15 cellular contexts compared by ENCODE assay signal in the genomic region with DNA sequence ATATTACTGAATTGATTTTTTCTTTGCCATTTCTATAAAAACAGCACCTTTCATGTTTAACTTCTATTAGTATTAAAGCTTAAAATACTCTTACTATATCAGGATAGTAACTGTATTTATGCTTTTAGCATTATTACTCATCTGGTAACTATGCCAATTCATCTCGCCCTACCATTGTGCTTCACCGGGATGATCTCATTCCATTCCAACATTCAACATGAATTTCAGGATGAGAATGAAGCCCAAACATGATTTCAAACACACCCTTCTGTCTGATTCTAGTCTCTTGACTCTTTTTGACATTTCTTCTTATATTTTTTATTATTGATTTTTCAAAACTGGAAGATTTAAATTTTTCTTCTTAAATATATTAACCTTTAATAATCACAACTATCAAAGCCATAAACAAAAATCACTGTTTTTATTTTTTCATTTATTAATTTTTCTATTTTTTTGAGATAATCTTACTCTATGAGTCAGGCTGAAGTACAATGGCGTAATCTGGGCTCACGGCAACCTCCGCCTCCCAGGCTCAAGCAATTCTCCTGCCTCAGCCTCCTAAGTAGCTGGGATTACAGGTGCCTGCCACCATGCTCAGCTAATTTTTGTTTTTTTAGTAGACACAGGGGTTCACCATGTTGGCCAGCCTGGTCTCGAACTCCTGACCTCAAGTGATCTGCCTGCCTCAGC. TPM values are rescaled to one million over a fixed set of nuclear protein-coding genes. Genes with fewer than 3 reads are reported as not detected.
A peak's percentile ranks its signal among the peaks of the same experiment; 100 is the strongest.
DNase-seq lines count a peak whose midpoint lies in the region; ATAC-seq and TF ChIP-seq lines count a peak whose summit lies in the region.
"Had no signal": no experiment of that assay in that cellular context is flagged by ENCODE, and none has a peak within 500 bp of the region (broad histone marks: within the 10 kb centered on the region; RNA-seq: fewer than 3 reads in every experiment).

No MANE protein-coding gene starts in this region.

- H3K27me3 ChIP-seq in fibroblast of lung (ENCODE audit: control insufficient read depth, insufficient read depth, low read length): no peaks in the 10 kb centered on the region
- H3K27me3 ChIP-seq: heart left ventricle had no signal

- TF ChIP-seq CTCF in fibroblast of lung (conservative IDR thresholded peaks at IDR 0.05 in 1 of 2, IDR thresholded peaks at IDR 0.05 in 1 of 2; ENCODE audit: low read depth in 1 of 2, low read length in 2 of 2): no peak

- H3K4me1 ChIP-seq in fibroblast of lung (ENCODE audit: control insufficient read depth, extremely low read depth, insufficient read depth, low read length): no peaks in the 10 kb centered on the region
- H3K4me1 ChIP-seq: heart left ventricle had no signal

- peak overlapping the region; percentile 25 for H3K4me2 ChIP-seq in fibroblast of lung (ENCODE audit: extremely low read depth, insufficient read depth, low read length)

- DNase-seq in GM04503 (ENCODE audit: low read depth) (peak; percentile 27), fibroblast of lung (ENCODE audit: low read depth in 2 of 2) (peak; percentile 34 to 91), skeletal muscle cell (ENCODE audit: low read depth) (peak; percentile 27), cardiac septum (ENCODE audit: low spot score) (no peak), retina (no peak), NCI-H2227 treated with DMSO at 0.1 percent for 48 hours (lab: John Stamatoyannopoulos, UW) (no peak), NCI-H1436 (lab: John Stamatoyannopoulos, UW) (no peak)
- DNase-seq: activated T-cell treated with anti-CD3 and anti-CD28 coated beads, Interleukin-2, amount 50 U/mL, for 72 hours; Calu3; heart left ventricle; NCI-H82; posterior cingulate gyrus had no signal

- no peaks in the 10 kb centered on the region for H3K79me2 ChIP-seq in fibroblast of lung (ENCODE audit: control insufficient read depth, insufficient read depth, low read length)

- intact Hi-C loops in cardiac septum (cut with DNase I): no loop called here

- H3K4me3 ChIP-seq in fibroblast of lung (replicated peaks in 1 of 4; ENCODE audit: control extremely low read depth in 1 of 4, insufficient read depth in 1 of 4, low read depth in 3 of 4, low read length in 4 of 4): no peak overlapping the region
- H3K4me3 ChIP-seq in skeletal muscle cell (ENCODE audit: low read depth, low read length): no peak overlapping the region
- H3K4me3 ChIP-seq: GM12878, HAP-1, heart left ventricle had no signal

- no peak overlapping the region for H3K27ac ChIP-seq in fibroblast of lung (ENCODE audit: insufficient read depth, low read length)

- H3K9ac ChIP-seq in fibroblast of lung (ENCODE audit: insufficient read depth, low read length): no peak overlapping the region

- H2AFZ ChIP-seq in fibroblast of lung (ENCODE audit: low read length): no peak overlapping the region

- H3K9me3 ChIP-seq in fibroblast of lung (ENCODE audit: control insufficient read depth, insufficient read depth, low read depth, low read length): no peaks in the 10 kb centered on the region
- H3K9me3 ChIP-seq: HAP-1, heart left ventricle had no signal

- peak; percentile 93 for ATAC-seq in SK-N-SH treated with all-trans-retinoic acid at 6 μM for 48 hours
- ATAC-seq: activated T-cell treated with anti-CD3 and anti-CD28 coated beads, Interleukin-2, amount 50 U/mL, for 72 hours; GM12878 had no signal

- no peaks in the 10 kb centered on the region for H3K36me3 ChIP-seq in fibroblast of lung (ENCODE audit: control insufficient read depth, insufficient read depth, low read length)
- H3K36me3 ChIP-seq: HAP-1, heart left ventricle had no signal

- no peaks in the 10 kb centered on the region for H4K20me1 ChIP-seq in fibroblast of lung (ENCODE audit: control insufficient read depth, extremely low read depth, insufficient read depth, low read length)

TF ChIP-seq in SK-N-SH treated with all-trans-retinoic acid at 6 μM for 48 hours, 23 proteins besides CTCF, POLR2A, EP300 and RAD21:
- TF ChIP-seq ZNF565 (CRISPR knock-in tag; conservative IDR thresholded peaks at IDR 0.05; ENCODE audit: low read depth): no peak
- TF ChIP-seq ISL1 (CRISPR knock-in tag; IDR thresholded peaks at IDR 0.05): peak; percentile 48; the same call in 1 of the 2 replicates

RNA-seq across cellular contexts. Expression of a gene that starts 46.7 kb away (rescaled TPM):
- total RNA-seq in fibroblast of lung: 154 and 209 TPM in 2 replicates
- 77.8 and 274 TPM in 2 replicates for polyA plus RNA-seq in fibroblast of lung
- polyA plus RNA-seq in fibroblast of lung (2012): 46.6 and 170 TPM in 2 replicates
- 29.0 and 126 TPM in 2 replicates for polyA minus RNA-seq in fibroblast of lung (ENCODE audit: low replicate concordance)
- total RNA-seq in cardiac septum: 268 TPM

Comparison
In these comparisons a context has a peak if more than half of its experiments do, and no peak if none do; other contexts are left out.
1. DNase-seq: peak in GM04503 (single experiment), fibroblast of lung (2 of 2) and skeletal muscle cell (single experiment); none in cardiac septum (single experiment), retina (single experiment), NCI-H2227 treated with DMSO at 0.1 percent for 48 hours (single experiment) and NCI-H1436 (single experiment).